Comparison of ENCODE assay signal across 1 cellular context in genomic region chr4:124736526-124736925, GRCh38.
TF ChIP-seq lines count a peak whose summit lies in the region.

No MANE protein-coding gene starts in this region.

TF ChIP-seq in liver, 16 proteins besides CTCF, POLR2A, EP300 and RAD21 (continued from another document):
- TF ChIP-seq REST (IDR thresholded peaks at IDR 0.05): no peak
- peak; percentile 70 for TF ChIP-seq ATF3 (IDR thresholded peaks at IDR 0.05)
- TF ChIP-seq YY1 (IDR thresholded peaks at IDR 0.05): peak; percentile 12
- no peak for TF ChIP-seq GABPA (IDR thresholded peaks at IDR 0.05 in 1 of 2, conservative IDR thresholded peaks at IDR 0.05 in 1 of 2)
- peak; percentile 35 for TF ChIP-seq SP1 (IDR thresholded peaks at IDR 0.05)
- TF ChIP-seq TAF1 (conservative IDR thresholded peaks at IDR 0.05): no peak
- TF ChIP-seq HNF4G (IDR thresholded peaks at IDR 0.05): no peak
- TF ChIP-seq MAX (IDR thresholded peaks at IDR 0.05): no peak
- TF ChIP-seq FOXA2 (IDR thresholded peaks at IDR 0.05): no peak
